In genomic region chr1:201539561-201540404, GRCh38 we compare ENCODE assay signal across 8 cellular contexts. TPM values are rescaled to one million over a fixed set of nuclear protein-coding genes. Genes with fewer than 3 reads are reported as not detected.
DNase-seq lines count a peak whose midpoint lies in the region; ATAC-seq and TF ChIP-seq lines count a peak whose summit lies in the region.

No MANE protein-coding gene starts in this region.

- H3K4me1 ChIP-seq in SJCRH30 = peaks cover 59% of the 10 kb centered on the region
- no peaks in the 10 kb centered on the region for H3K4me1 ChIP-seq in endodermal cell (ENCODE audit: control insufficient read depth, insufficient read depth, low read length)
- H3K4me1 ChIP-seq in thoracic aorta (ENCODE audit: control insufficient read depth in 1 of 2, low read depth in 2 of 2) = peaks cover 54 to 79% of the 10 kb centered on the region in 2 donors

- H3K4me3 ChIP-seq in AG10803 (ENCODE audit: low read length) (peak overlapping the region; percentile 94), SJCRH30 (peak overlapping the region; percentile 75), endodermal cell (ENCODE audit: low read length) (peak overlapping the region; percentile 88), thoracic aorta (peak overlapping the region; percentile 87)

- H3K4me1 Mint-ChIP-seq in endodermal cell = peaks cover 38% of the 10 kb centered on the region

- H3K9me3 Mint-ChIP-seq in endodermal cell = no peaks in the 10 kb centered on the region

- 0 out of 2 replicates have a peak, but pooled peaks cover 4% of the 10 kb centered on the region for H3K36me3 ChIP-seq in SJCRH30
- H3K36me3 ChIP-seq in endodermal cell (ENCODE audit: control insufficient read depth, insufficient read depth, low read length) = no peaks in the 10 kb centered on the region
- H3K36me3 ChIP-seq in thoracic aorta = no peaks in the 10 kb centered on the region

- H3K9me3 ChIP-seq in SJCRH30 (replicated peaks) (no peaks in the 10 kb centered on the region), endodermal cell (ENCODE audit: control insufficient read depth, low read length) (no peaks in the 10 kb centered on the region), thoracic aorta (no peaks in the 10 kb centered on the region)

- WGBS in endodermal cell (ENCODE audit: insufficient coverage in 1 of 2, insufficient read length in 1 of 2), 2 experiments = 1% methylated on average over 17 to 45 of the region's 45 CpGs

- H3K4me3 Mint-ChIP-seq in endodermal cell = peak overlapping the region; percentile 80

- peak overlapping the region; percentile 91 for H3K27ac Mint-ChIP-seq in endodermal cell

- H3K27ac ChIP-seq in SJCRH30 = peak overlapping the region; percentile 94
- H3K27ac ChIP-seq in endodermal cell (ENCODE audit: low read depth, low read length) = peak overlapping the region; percentile 64
- peak overlapping the region; percentile 92 to 93 for H3K27ac ChIP-seq in thoracic aorta

- peaks cover 62% of the 10 kb centered on the region for H3K27me3 Mint-ChIP-seq in endodermal cell (ENCODE audit: insufficient read depth)

- no peaks in the 10 kb centered on the region for H3K36me3 Mint-ChIP-seq in endodermal cell (ENCODE audit: low read depth)

- H3K27me3 ChIP-seq in SJCRH30 (no peaks in the 10 kb centered on the region), endodermal cell (ENCODE audit: control insufficient read depth, insufficient read depth, low read length, poor library complexity, severe bottlenecking) (peaks cover 36% of the 10 kb centered on the region), thoracic aorta (replicated peaks; ENCODE audit: insufficient read depth) (no peaks in the 10 kb centered on the region)

- TF ChIP-seq CTCF in AG10803 (conservative IDR thresholded peaks at IDR 0.05; ENCODE audit: low read length) (no peak), endodermal cell (conservative IDR thresholded peaks at IDR 0.05) (no peak), thoracic aorta (IDR thresholded peaks at IDR 0.05) (no peak)

- DNase-seq in AG10803 (ENCODE audit: low read depth) (peak; percentile 58), HT1080 (ENCODE audit: low read depth) (peak; percentile 85), SJCRH30 (peak; percentile 95 to 99), endodermal cell (peak; percentile 82), medulla oblongata (ENCODE audit: extremely low spot score) (peak; percentile 94), thoracic aorta (ENCODE audit: low spot score) (peak; percentile 61), HuH-7.5 (ENCODE audit: low spot score) (no peak)

- peak overlapping the region; percentile 79 for H3K9ac ChIP-seq in endodermal cell (ENCODE audit: extremely low read depth, low read length, poor library complexity, severe bottlenecking)

- no peak for ATAC-seq in thoracic aorta (ENCODE audit: insufficient number of reproducible peaks, low FRiP score, low read depth)
- ATAC-seq in HG02840 (IDR thresholded peaks at IDR 0.05; ENCODE audit: low FRiP score, unreplicated experiment) = no peak

RNA-seq across cellular contexts. Expression of gene NAV1, which starts 0.9 kb away (rescaled TPM):
- 24.2 and 40.6 TPM in 2 replicates for total RNA-seq in HT1080 (2014; rRNA removed; shearing (Covaris generic))
- polyA plus RNA-seq in HT1080 (2015; cell fraction: cytosol; rRNA removed) = 46.8 and 65.2 TPM in 2 replicates
- 89.6 and 123 TPM in 2 replicates for polyA plus RNA-seq in HT1080 (2015; cell fraction: nucleus; rRNA removed)
- 63.8 and 68.2 TPM in 2 replicates for total RNA-seq in SJCRH30 (2014; rRNA removed; shearing (Covaris generic))
- total RNA-seq in endodermal cell (10 to 100 TPM; 42.2 to 62.5 TPM), thoracic aorta (100 to 1,000 TPM; 126 to 255 TPM)
- polyA plus RNA-seq in endodermal cell (2013, experiment 1 of 2) = 25.8 TPM
- polyA plus RNA-seq in endodermal cell (2013, experiment 2 of 2) = 23.3 TPM

RNA-seq across cellular contexts. Expression of gene CSRP1, which starts 32.9 kb away (rescaled TPM):
- 516 and 694 TPM in 2 replicates for total RNA-seq in HT1080 (2014; rRNA removed; shearing (Covaris generic))
- polyA plus RNA-seq in HT1080 (2015; cell fraction: cytosol; rRNA removed) = 857 and 1,112 TPM in 2 replicates
- 468 and 520 TPM in 2 replicates for polyA plus RNA-seq in HT1080 (2015; cell fraction: nucleus; rRNA removed)
- 80.6 and 84.6 TPM in 2 replicates for total RNA-seq in SJCRH30 (2014; rRNA removed; shearing (Covaris generic))
- 10 to 100 TPM; 16.1 to 17.7 TPM for total RNA-seq in endodermal cell
- 16.1 TPM for polyA plus RNA-seq in endodermal cell (2013, experiment 1 of 2)
- polyA plus RNA-seq in endodermal cell (2013, experiment 2 of 2) = 21.3 TPM
- total RNA-seq in thoracic aorta = 1,000 to 10,000 TPM; 2,051 to 3,060 TPM
